21 cellular contexts compared by ENCODE assay signal in the genomic region with DNA sequence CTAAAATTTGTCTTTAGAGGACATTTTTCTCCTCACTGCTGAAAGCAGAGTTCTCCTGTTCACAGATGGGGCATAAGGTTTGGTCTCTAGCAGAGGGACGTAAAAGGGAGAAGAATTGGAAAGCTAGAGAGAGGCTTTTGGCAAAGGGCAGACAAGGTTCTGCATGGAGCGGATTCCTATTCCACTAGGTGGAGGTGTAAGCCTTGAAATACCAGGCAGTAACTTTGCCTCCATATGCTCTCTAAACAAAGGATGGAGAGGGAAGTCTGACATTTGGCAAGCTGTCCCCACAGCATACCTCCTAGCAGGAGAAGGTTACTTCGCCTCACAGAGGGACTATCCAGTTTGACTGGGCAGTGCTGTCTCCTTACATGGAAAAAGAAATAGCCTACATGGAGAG.
"Had no signal": no experiment of that assay in that cellular context is flagged by ENCODE, and none has a peak within 500 bp of the region (broad histone marks: within the 10 kb centered on the region; RNA-seq: fewer than 3 reads in every experiment).

No MANE protein-coding gene starts in this region.

- H3K27me3 Mint-ChIP-seq: stimulated activated naive B cell treated with anti-CD40 and anti-IgM and Interleukin-4, amounts not matched to agents 10 μg/mL and 1 μg/mL and 100 μg/mL, for 72 hours had no signal

- FAIRE-seq: bronchial epithelial cell, kidney had no signal

- H3K4me1 ChIP-seq: adrenal gland, gastroesophageal sphincter, heart left ventricle, left ventricle myocardium inferior had no signal

- H3K27me3 ChIP-seq: adrenal gland, gastroesophageal sphincter, heart left ventricle had no signal

- H3K9me3 ChIP-seq: adrenal gland, gastroesophageal sphincter had no signal

- H3K4me3 Mint-ChIP-seq: nephron progenitor cell; stimulated activated naive B cell treated with anti-CD40 and anti-IgM and Interleukin-4, amounts not matched to agents 10 μg/mL and 1 μg/mL and 100 μg/mL, for 72 hours had no signal

- H3K27ac Mint-ChIP-seq: activated naive CD4-positive, alpha-beta T cell treated with anti-CD3 and anti-CD28 coated beads, Interleukin-2, amount 50 U/mL, for 72 hours; nephron progenitor cell; stimulated activated naive B cell treated with anti-CD40 and anti-IgM and Interleukin-4, amounts not matched to agents 10 μg/mL and 1 μg/mL and 100 μg/mL, for 72 hours had no signal

- H3K36me3 ChIP-seq: adrenal gland, gastroesophageal sphincter, heart left ventricle, left ventricle myocardium inferior, WERI-Rb-1 had no signal

- ATAC-seq: activated naive CD4-positive, alpha-beta T cell treated with anti-CD3 and anti-CD28 coated beads, Interleukin-2, amount 50 U/mL, for 72 hours; esophagus mucosa; gastroesophageal sphincter; heart left ventricle; stimulated activated naive B cell treated with anti-CD40 and anti-IgM and Interleukin-4, amounts not matched to agents 10 μg/mL and 1 μg/mL and 100 μg/mL, for 72 hours had no signal

- H3K27ac ChIP-seq: adrenal gland, gastroesophageal sphincter, heart left ventricle, left ventricle myocardium inferior, WERI-Rb-1 had no signal

- H3K4me1 Mint-ChIP-seq: nephron progenitor cell; stimulated activated naive B cell treated with anti-CD40 and anti-IgM and Interleukin-4, amounts not matched to agents 10 μg/mL and 1 μg/mL and 100 μg/mL, for 72 hours had no signal

- DNase-seq: activated CD4-positive, alpha-beta T cell treated with anti-CD3 and anti-CD28 coated beads for 1 hour; activated CD8-positive, alpha-beta memory T cell treated with anti-CD3 and anti-CD28 coated beads for 24 hours; activated CD8-positive, alpha-beta memory T cell treated with anti-CD3 and anti-CD28 coated beads, Interleukin-2, amount 50 U/mL, for 48 hours; activated effector memory CD4-positive, alpha-beta T cell treated with Interleukin-2 at 50 U/mL for 16 hours; activated T-cell treated with anti-CD3 and anti-CD28 coated beads, Interleukin-2, amount 50 U/mL, for 48 hours; adrenal gland; cerebellar nuclear complex; cortex of kidney; effector CD4-positive, alpha-beta T cell; heart left ventricle; kidney; left ventricle myocardium inferior; nucleus accumbens; posterior cingulate gyrus; stimulated activated naive B cell treated with anti-CD40 and anti-IgM and Interleukin-4, amounts not matched to agents 10 μg/mL and 1 μg/mL and 100 μg/mL, for 72 hours; WERI-Rb-1 had no signal

- H3K4me3 ChIP-seq: adrenal gland, gastroesophageal sphincter, heart left ventricle, left ventricle myocardium inferior had no signal

- H3K36me3 Mint-ChIP-seq: stimulated activated naive B cell treated with anti-CD40 and anti-IgM and Interleukin-4, amounts not matched to agents 10 μg/mL and 1 μg/mL and 100 μg/mL, for 72 hours had no signal
